Comparison of ENCODE assay signal across 1 cellular context in genomic region chr1:74767490-74767889, GRCh38.
TF ChIP-seq lines count a peak whose summit lies in the region.

No MANE protein-coding gene starts in this region.

TF ChIP-seq in K562, 482 proteins besides CTCF, POLR2A, EP300 and RAD21:
- no peak for TF ChIP-seq BMI1 (IDR thresholded peaks at IDR 0.05; ENCODE audit: low read length)
- TF ChIP-seq, protein P1, sequence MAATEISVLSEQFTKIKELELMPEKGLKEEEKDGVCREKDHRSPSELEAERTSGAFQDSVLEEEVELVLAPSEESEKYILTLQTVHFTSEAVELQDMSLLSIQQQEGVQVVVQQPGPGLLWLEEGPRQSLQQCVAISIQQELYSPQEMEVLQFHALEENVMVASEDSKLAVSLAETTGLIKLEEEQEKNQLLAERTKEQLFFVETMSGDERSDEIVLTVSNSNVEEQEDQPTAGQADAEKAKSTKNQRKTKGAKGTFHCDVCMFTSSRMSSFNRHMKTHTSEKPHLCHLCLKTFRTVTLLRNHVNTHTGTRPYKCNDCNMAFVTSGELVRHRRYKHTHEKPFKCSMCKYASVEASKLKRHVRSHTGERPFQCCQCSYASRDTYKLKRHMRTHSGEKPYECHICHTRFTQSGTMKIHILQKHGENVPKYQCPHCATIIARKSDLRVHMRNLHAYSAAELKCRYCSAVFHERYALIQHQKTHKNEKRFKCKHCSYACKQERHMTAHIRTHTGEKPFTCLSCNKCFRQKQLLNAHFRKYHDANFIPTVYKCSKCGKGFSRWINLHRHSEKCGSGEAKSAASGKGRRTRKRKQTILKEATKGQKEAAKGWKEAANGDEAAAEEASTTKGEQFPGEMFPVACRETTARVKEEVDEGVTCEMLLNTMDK (IDR thresholded peaks at IDR 0.05; ENCODE audit: borderline replicate concordance, insufficient read depth, low read depth, low read length, poor library complexity, severe bottlenecking) = peak; percentile 17
TF ChIP-seq in K562: peak in this region for 1.
